ENCODE assay signal across 13 cellular contexts in genomic region chr3:18717588-18717987, GRCh38.
A peak's percentile ranks its signal among the peaks of the same experiment; 100 is the strongest.
DNase-seq lines count a peak whose midpoint lies in the region; ATAC-seq and TF ChIP-seq lines count a peak whose summit lies in the region.
"Had no signal": no experiment of that assay in that cellular context is flagged by ENCODE, and none has a peak within 500 bp of the region (broad histone marks: within the 10 kb centered on the region; RNA-seq: fewer than 3 reads in every experiment).

No MANE protein-coding gene starts in this region.

- H3K4me1 Mint-ChIP-seq in activated T-cell treated with anti-CD3 and anti-CD28 coated beads, Interleukin-2, amount 50 U/mL, for 4 hours (ENCODE audit: low read depth): peaks cover 66% of the 10 kb centered on the region
- H3K4me1 Mint-ChIP-seq in activated naive CD8-positive, alpha-beta T cell (ENCODE audit: low read depth): peaks cover 69% of the 10 kb centered on the region

- H3K9me3 Mint-ChIP-seq in activated T-cell treated with anti-CD3 and anti-CD28 coated beads, Interleukin-2, amount 50 U/mL, for 4 hours: peaks cover 7% of the 10 kb centered on the region
- H3K9me3 Mint-ChIP-seq in activated naive CD8-positive, alpha-beta T cell (ENCODE audit: low read depth): peaks cover 7% of the 10 kb centered on the region

- H3K27me3 Mint-ChIP-seq in activated T-cell treated with anti-CD3 and anti-CD28 coated beads, Interleukin-2, amount 50 U/mL, for 4 hours (ENCODE audit: low read depth): no peaks in the 10 kb centered on the region
- H3K27me3 Mint-ChIP-seq in activated naive CD8-positive, alpha-beta T cell: no peaks in the 10 kb centered on the region

- no peak for DNase-seq in activated T-cell treated with anti-CD3 and anti-CD28 coated beads, Interleukin-2, amount 50 U/mL, for 4 hours
- DNase-seq in activated T-cell treated with anti-CD3 and anti-CD28 coated beads, Interleukin-2, amount 50 U/mL, for 1 hour: no peak
- DNase-seq in GM20000 (ENCODE audit: low spot score) (peak; percentile 6), HK-2 (ENCODE audit: unreplicated experiment) (no peak), NCI-H226 (no peak)
- no peak for DNase-seq in stimulated activated naive CD8-positive, alpha-beta T cell treated with anti-CD3 and anti-CD28 coated beads, Interleukin-15, Interleukin-2, amounts not matched to agents 100 U/mL and 50 U/mL, for 24 hours
- DNase-seq: ACHN, NCI-H2081 treated with DMSO at 0.1 percent for 48 hours, NCI-H524 treated with DMSO at 0.1 percent for 48 hours, retina, SHP77 treated with DMSO at 0.1 percent for 48 hours had no signal

- peak; percentile 15 to 23 for ATAC-seq in activated T-cell treated with anti-CD3 and anti-CD28 coated beads, Interleukin-2, amount 50 U/mL, for 4 hours
- peak; percentile 20 for ATAC-seq in stimulated activated naive CD8-positive, alpha-beta T cell treated with anti-CD3 and anti-CD28 coated beads, Interleukin-15, Interleukin-2, amounts not matched to agents 100 U/mL and 50 U/mL, for 24 hours
- ATAC-seq in HG03025 (IDR thresholded peaks at IDR 0.05; ENCODE audit: low FRiP score, unreplicated experiment): no peak

- H3K4me3 Mint-ChIP-seq in activated T-cell treated with anti-CD3 and anti-CD28 coated beads, Interleukin-2, amount 50 U/mL, for 4 hours: no peak overlapping the region
- H3K4me3 Mint-ChIP-seq in activated naive CD8-positive, alpha-beta T cell: peak overlapping the region; percentile 71

- peaks cover 4% of the 10 kb centered on the region for H3K36me3 Mint-ChIP-seq in activated T-cell treated with anti-CD3 and anti-CD28 coated beads, Interleukin-2, amount 50 U/mL, for 4 hours (ENCODE audit: insufficient read depth)
- peaks cover 15% of the 10 kb centered on the region for H3K36me3 Mint-ChIP-seq in activated naive CD8-positive, alpha-beta T cell

- H3K27ac Mint-ChIP-seq in activated naive CD8-positive, alpha-beta T cell: peak overlapping the region; percentile 96

- no peak for TF ChIP-seq CTCF in GM20000 (IDR thresholded peaks at IDR 0.05; ENCODE audit: extremely low read depth, missing control alignments)
